Comparison of ENCODE assay signal across 19 cellular contexts in genomic region chr6:53055873-53056272, GRCh38.
"Had no signal": no experiment of that assay in that cellular context is flagged by ENCODE, and none has a peak within 500 bp of the region (broad histone marks: within the 10 kb centered on the region; RNA-seq: fewer than 3 reads in every experiment).

No MANE protein-coding gene starts in this region.

- DNase-seq: activated CD4-positive, alpha-beta T cell treated with anti-CD3 and anti-CD28 coated beads, Interleukin-2, amount 10 ng/mL, durations not matched to agents 24 days and 14 days; activated CD4-positive, CD25-positive, alpha-beta regulatory T cell; activated CD8-positive, alpha-beta memory T cell treated with anti-CD3 and anti-CD28 coated beads, Interleukin-2, amount 50 U/mL, for 48 hours; activated gamma-delta T cell; activated T-cell treated with anti-CD3 and anti-CD28 coated beads, Interleukin-2, amount 50 U/mL, for 72 hours; amygdala; brain microvascular endothelial cell; cortex of kidney; effector CD4-positive, alpha-beta T cell; head of caudate nucleus; left cardiac atrium; naive thymus-derived CD8-positive, alpha-beta T cell; posterior cingulate gyrus; stimulated activated CD4-positive, alpha-beta T cell treated with anti-CD3 and anti-CD28 coated beads, Interleukin-15, amount 100 ng/mL, for 24 hours; stimulated activated CD4-positive, alpha-beta T cell treated with anti-CD3 and anti-CD28 coated beads, Interleukin-4, amount 100 ng/mL, for 1 hour; stimulated activated naive B cell treated with anti-CD40 and anti-IgM and Interleukin-4, amounts not matched to agents 10 μg/mL and 1 μg/mL and 100 μg/mL, for 72 hours; transverse colon had no signal

- H3K9me3 ChIP-seq: transverse colon had no signal

- H3K4me3 ChIP-seq: transverse colon had no signal

- H3K36me3 ChIP-seq: brain microvascular endothelial cell, transverse colon had no signal

- H3K27me3 Mint-ChIP-seq: activated CD4-positive, alpha-beta T cell treated with anti-CD3 and anti-CD28 coated beads, Interleukin-2, amount 10 ng/mL, durations not matched to agents 24 days and 14 days; naive thymus-derived CD8-positive, alpha-beta T cell; stimulated activated naive B cell treated with anti-CD40 and anti-IgM and Interleukin-4, amounts not matched to agents 10 μg/mL and 1 μg/mL and 100 μg/mL, for 72 hours had no signal

- ATAC-seq: activated naive CD4-positive, alpha-beta T cell treated with anti-CD3 and anti-CD28 coated beads, Interleukin-2, amount 50 U/mL, for 72 hours; activated T-cell treated with anti-CD3 and anti-CD28 coated beads, Interleukin-2, amount 50 U/mL, for 72 hours; left cardiac atrium; naive thymus-derived CD8-positive, alpha-beta T cell had no signal

- H3K27ac ChIP-seq: brain microvascular endothelial cell, transverse colon had no signal

- H3K27ac Mint-ChIP-seq: activated CD4-positive, alpha-beta T cell treated with anti-CD3 and anti-CD28 coated beads, Interleukin-2, amount 10 ng/mL, durations not matched to agents 24 days and 14 days; activated naive CD4-positive, alpha-beta T cell treated with anti-CD3 and anti-CD28 coated beads, Interleukin-2, amount 50 U/mL, for 72 hours; activated T-cell treated with anti-CD3 and anti-CD28 coated beads, Interleukin-2, amount 50 U/mL, for 72 hours; naive thymus-derived CD8-positive, alpha-beta T cell; stimulated activated naive B cell treated with anti-CD40 and anti-IgM and Interleukin-4, amounts not matched to agents 10 μg/mL and 1 μg/mL and 100 μg/mL, for 72 hours; T-helper 1 cell treated with Interleukin-12 subunit alpha and Interleukin-12 subunit beta and Interleukin-4 antibody, amounts not matched to agents 30 μg/mL and 1 μg/mL, for 36 hours had no signal

- H3K27me3 ChIP-seq: brain microvascular endothelial cell, transverse colon had no signal

- H3K9me3 Mint-ChIP-seq: activated CD4-positive, alpha-beta T cell treated with anti-CD3 and anti-CD28 coated beads, Interleukin-2, amount 10 ng/mL, durations not matched to agents 24 days and 14 days; activated naive CD4-positive, alpha-beta T cell treated with anti-CD3 and anti-CD28 coated beads, Interleukin-2, amount 50 U/mL, for 72 hours; activated T-cell treated with anti-CD3 and anti-CD28 coated beads, Interleukin-2, amount 50 U/mL, for 72 hours; naive thymus-derived CD8-positive, alpha-beta T cell; T-helper 1 cell treated with Interleukin-12 subunit alpha and Interleukin-12 subunit beta and Interleukin-4 antibody, amounts not matched to agents 30 μg/mL and 1 μg/mL, for 36 hours had no signal

- H3K4me3 Mint-ChIP-seq: activated CD4-positive, alpha-beta T cell treated with anti-CD3 and anti-CD28 coated beads, Interleukin-2, amount 10 ng/mL, durations not matched to agents 24 days and 14 days; activated T-cell treated with anti-CD3 and anti-CD28 coated beads, Interleukin-2, amount 50 U/mL, for 72 hours; naive thymus-derived CD8-positive, alpha-beta T cell; stimulated activated naive B cell treated with anti-CD40 and anti-IgM and Interleukin-4, amounts not matched to agents 10 μg/mL and 1 μg/mL and 100 μg/mL, for 72 hours; T-helper 1 cell treated with Interleukin-12 subunit alpha and Interleukin-12 subunit beta and Interleukin-4 antibody, amounts not matched to agents 30 μg/mL and 1 μg/mL, for 36 hours had no signal
